In genomic region chr13:46648166-46648607, GRCh38 we compare ENCODE assay signal across 1 cellular context.
TF ChIP-seq lines count a peak whose summit lies in the region.

No MANE protein-coding gene starts in this region.

TF ChIP-seq in HEK293, 187 proteins besides CTCF, POLR2A, EP300 and RAD21 (continued from another document):
- TF ChIP-seq ZFP37 (tag by site-specific recombination; IDR thresholded peaks at IDR 0.05) = no peak
- no peak for TF ChIP-seq ZBTB1 (tag by site-specific recombination; IDR thresholded peaks at IDR 0.05)
- TF ChIP-seq SETDB1 (IDR thresholded peaks at IDR 0.05; ENCODE audit: insufficient read length, low read length) = no peak
- TF ChIP-seq, protein P1, sequence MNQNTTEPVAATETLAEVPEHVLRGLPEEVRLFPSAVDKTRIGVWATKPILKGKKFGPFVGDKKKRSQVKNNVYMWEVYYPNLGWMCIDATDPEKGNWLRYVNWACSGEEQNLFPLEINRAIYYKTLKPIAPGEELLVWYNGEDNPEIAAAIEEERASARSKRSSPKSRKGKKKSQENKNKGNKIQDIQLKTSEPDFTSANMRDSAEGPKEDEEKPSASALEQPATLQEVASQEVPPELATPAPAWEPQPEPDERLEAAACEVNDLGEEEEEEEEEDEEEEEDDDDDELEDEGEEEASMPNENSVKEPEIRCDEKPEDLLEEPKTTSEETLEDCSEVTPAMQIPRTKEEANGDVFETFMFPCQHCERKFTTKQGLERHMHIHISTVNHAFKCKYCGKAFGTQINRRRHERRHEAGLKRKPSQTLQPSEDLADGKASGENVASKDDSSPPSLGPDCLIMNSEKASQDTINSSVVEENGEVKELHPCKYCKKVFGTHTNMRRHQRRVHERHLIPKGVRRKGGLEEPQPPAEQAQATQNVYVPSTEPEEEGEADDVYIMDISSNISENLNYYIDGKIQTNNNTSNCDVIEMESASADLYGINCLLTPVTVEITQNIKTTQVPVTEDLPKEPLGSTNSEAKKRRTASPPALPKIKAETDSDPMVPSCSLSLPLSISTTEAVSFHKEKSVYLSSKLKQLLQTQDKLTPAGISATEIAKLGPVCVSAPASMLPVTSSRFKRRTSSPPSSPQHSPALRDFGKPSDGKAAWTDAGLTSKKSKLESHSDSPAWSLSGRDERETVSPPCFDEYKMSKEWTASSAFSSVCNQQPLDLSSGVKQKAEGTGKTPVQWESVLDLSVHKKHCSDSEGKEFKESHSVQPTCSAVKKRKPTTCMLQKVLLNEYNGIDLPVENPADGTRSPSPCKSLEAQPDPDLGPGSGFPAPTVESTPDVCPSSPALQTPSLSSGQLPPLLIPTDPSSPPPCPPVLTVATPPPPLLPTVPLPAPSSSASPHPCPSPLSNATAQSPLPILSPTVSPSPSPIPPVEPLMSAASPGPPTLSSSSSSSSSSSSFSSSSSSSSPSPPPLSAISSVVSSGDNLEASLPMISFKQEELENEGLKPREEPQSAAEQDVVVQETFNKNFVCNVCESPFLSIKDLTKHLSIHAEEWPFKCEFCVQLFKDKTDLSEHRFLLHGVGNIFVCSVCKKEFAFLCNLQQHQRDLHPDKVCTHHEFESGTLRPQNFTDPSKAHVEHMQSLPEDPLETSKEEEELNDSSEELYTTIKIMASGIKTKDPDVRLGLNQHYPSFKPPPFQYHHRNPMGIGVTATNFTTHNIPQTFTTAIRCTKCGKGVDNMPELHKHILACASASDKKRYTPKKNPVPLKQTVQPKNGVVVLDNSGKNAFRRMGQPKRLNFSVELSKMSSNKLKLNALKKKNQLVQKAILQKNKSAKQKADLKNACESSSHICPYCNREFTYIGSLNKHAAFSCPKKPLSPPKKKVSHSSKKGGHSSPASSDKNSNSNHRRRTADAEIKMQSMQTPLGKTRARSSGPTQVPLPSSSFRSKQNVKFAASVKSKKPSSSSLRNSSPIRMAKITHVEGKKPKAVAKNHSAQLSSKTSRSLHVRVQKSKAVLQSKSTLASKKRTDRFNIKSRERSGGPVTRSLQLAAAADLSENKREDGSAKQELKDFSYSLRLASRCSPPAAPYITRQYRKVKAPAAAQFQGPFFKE (tag by site-specific recombination; IDR thresholded peaks at IDR 0.05; ENCODE audit: borderline replicate concordance) = no peak
- no peak for TF ChIP-seq ZNF184 (tag by site-specific recombination; IDR thresholded peaks at IDR 0.05)
- no peak for TF ChIP-seq ZSCAN23 (tag by site-specific recombination; IDR thresholded peaks at IDR 0.05)
- TF ChIP-seq ZXDB (tag by site-specific recombination; IDR thresholded peaks at IDR 0.05) = no peak
- TF ChIP-seq, protein P2, sequence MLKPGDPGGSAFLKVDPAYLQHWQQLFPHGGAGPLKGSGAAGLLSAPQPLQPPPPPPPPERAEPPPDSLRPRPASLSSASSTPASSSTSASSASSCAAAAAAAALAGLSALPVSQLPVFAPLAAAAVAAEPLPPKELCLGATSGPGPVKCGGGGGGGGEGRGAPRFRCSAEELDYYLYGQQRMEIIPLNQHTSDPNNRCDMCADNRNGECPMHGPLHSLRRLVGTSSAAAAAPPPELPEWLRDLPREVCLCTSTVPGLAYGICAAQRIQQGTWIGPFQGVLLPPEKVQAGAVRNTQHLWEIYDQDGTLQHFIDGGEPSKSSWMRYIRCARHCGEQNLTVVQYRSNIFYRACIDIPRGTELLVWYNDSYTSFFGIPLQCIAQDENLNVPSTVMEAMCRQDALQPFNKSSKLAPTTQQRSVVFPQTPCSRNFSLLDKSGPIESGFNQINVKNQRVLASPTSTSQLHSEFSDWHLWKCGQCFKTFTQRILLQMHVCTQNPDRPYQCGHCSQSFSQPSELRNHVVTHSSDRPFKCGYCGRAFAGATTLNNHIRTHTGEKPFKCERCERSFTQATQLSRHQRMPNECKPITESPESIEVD (tag by site-specific recombination; IDR thresholded peaks at IDR 0.05) = peak; percentile 23; the same call in 1 of the 2 replicates
- 0 out of 2 replicates have a peak, but pooled peaks have one; percentile 41 for TF ChIP-seq ZSCAN30 (tag by site-specific recombination; IDR thresholded peaks at IDR 0.05)
- peak; percentile 24; the same call in 1 of the 2 replicates for TF ChIP-seq ZEB2 (tag by site-specific recombination; IDR thresholded peaks at IDR 0.05)
- TF ChIP-seq ZNF394 (tag by site-specific recombination; IDR thresholded peaks at IDR 0.05; ENCODE audit: borderline replicate concordance) = no peak; the same call in 1 of the 2 replicates
- no peak for TF ChIP-seq ZNF221 (tag by site-specific recombination; IDR thresholded peaks at IDR 0.05; ENCODE audit: borderline replicate concordance)
- TF ChIP-seq ZNF175 (tag by site-specific recombination; IDR thresholded peaks at IDR 0.05) = no peak
- TF ChIP-seq, protein P3, sequence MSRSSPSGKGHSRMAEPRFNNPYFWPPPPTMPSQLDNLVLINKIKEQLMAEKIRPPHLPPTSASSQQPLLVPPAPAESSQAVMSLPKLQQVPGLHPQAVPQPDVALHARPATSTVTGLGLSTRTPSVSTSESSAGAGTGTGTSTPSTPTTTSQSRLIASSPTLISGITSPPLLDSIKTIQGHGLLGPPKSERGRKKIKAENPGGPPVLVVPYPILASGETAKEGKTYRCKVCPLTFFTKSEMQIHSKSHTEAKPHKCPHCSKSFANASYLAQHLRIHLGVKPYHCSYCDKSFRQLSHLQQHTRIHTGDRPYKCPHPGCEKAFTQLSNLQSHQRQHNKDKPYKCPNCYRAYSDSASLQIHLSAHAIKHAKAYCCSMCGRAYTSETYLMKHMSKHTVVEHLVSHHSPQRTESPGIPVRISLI (tag by site-specific recombination; IDR thresholded peaks at IDR 0.05) = no peak
- TF ChIP-seq ZNF792 (tag by site-specific recombination; IDR thresholded peaks at IDR 0.05) = no peak
- TF ChIP-seq BCL6B (tag by site-specific recombination; IDR thresholded peaks at IDR 0.05) = no peak
- TF ChIP-seq ZNF341 (tag by site-specific recombination; IDR thresholded peaks at IDR 0.05; ENCODE audit: low read depth) = no peak
- TF ChIP-seq FEZF1 (tag by site-specific recombination; IDR thresholded peaks at IDR 0.05) = peak; percentile 95
- TF ChIP-seq ZNF248 (tag by site-specific recombination; IDR thresholded peaks at IDR 0.05) = no peak
- TF ChIP-seq KLF17 (tag by site-specific recombination; IDR thresholded peaks at IDR 0.05) = no peak
- TF ChIP-seq, protein P4, sequence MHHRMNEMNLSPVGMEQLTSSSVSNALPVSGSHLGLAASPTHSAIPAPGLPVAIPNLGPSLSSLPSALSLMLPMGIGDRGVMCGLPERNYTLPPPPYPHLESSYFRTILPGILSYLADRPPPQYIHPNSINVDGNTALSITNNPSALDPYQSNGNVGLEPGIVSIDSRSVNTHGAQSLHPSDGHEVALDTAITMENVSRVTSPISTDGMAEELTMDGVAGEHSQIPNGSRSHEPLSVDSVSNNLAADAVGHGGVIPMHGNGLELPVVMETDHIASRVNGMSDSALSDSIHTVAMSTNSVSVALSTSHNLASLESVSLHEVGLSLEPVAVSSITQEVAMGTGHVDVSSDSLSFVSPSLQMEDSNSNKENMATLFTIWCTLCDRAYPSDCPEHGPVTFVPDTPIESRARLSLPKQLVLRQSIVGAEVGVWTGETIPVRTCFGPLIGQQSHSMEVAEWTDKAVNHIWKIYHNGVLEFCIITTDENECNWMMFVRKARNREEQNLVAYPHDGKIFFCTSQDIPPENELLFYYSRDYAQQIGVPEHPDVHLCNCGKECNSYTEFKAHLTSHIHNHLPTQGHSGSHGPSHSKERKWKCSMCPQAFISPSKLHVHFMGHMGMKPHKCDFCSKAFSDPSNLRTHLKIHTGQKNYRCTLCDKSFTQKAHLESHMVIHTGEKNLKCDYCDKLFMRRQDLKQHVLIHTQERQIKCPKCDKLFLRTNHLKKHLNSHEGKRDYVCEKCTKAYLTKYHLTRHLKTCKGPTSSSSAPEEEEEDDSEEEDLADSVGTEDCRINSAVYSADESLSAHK (tag by site-specific recombination; IDR thresholded peaks at IDR 0.05) = no peak
